ENCODE assay signal across 9 cellular contexts in genomic region chr4:15805583-15806517, GRCh38. TPM values are rescaled to one million over a fixed set of nuclear protein-coding genes. Genes with fewer than 3 reads are reported as not detected.
DNase-seq lines count a peak whose midpoint lies in the region; ATAC-seq and TF ChIP-seq lines count a peak whose summit lies in the region.
"Had no signal": no experiment of that assay in that cellular context is flagged by ENCODE, and none has a peak within 500 bp of the region (broad histone marks: within the 10 kb centered on the region; RNA-seq: fewer than 3 reads in every experiment).

No MANE protein-coding gene starts in this region.

- no peak overlapping the region for H4K91ac ChIP-seq in trophoblast cell (ENCODE audit: low read depth, low read length)

- H3K4me1 ChIP-seq in gastroesophageal sphincter (peaks cover 0 to 12% (median 4%) of the 10 kb centered on the region in 3 donors), trophoblast cell (ENCODE audit: control insufficient read depth in 1 of 2, insufficient read depth in 2 of 2, low read length in 2 of 2) (no peaks in the 10 kb centered on the region)

- H4K8ac ChIP-seq in trophoblast cell (ENCODE audit: low read depth, low read length): no peak overlapping the region

- no peak for TF ChIP-seq POLR2A in gastroesophageal sphincter (IDR thresholded peaks at IDR 0.05)

- no peak overlapping the region for H2BK5ac ChIP-seq in trophoblast cell (ENCODE audit: low read depth, low read length, poor library complexity)

- H3K9me3 ChIP-seq in gastroesophageal sphincter (peaks cover 0 to 10% (median 0%) of the 10 kb centered on the region in 3 donors), trophoblast cell (ENCODE audit: insufficient read depth, low read depth, low read length) (no peaks in the 10 kb centered on the region)

- no peak for TF ChIP-seq EP300 in gastroesophageal sphincter (IDR thresholded peaks at IDR 0.05)

- no peak overlapping the region for H3K9ac ChIP-seq in trophoblast cell (ENCODE audit: low read length)

- H3K27ac ChIP-seq in gastroesophageal sphincter (no peak overlapping the region), trophoblast cell (ENCODE audit: low read depth, low read length) (no peak overlapping the region)

- H3K27me3 ChIP-seq in gastroesophageal sphincter: no peaks in the 10 kb centered on the region
- H3K27me3 ChIP-seq in trophoblast cell (ENCODE audit: insufficient read depth, low read length): no peaks in the 10 kb centered on the region

- no peak overlapping the region for H2AK5ac ChIP-seq in trophoblast cell (ENCODE audit: low read length)

- H3K27ac Mint-ChIP-seq in activated CD8-positive, alpha-beta T cell treated with anti-CD3 and anti-CD28 coated beads, Interleukin-2, amount 10 ng/mL, durations not matched to agents 7 days and 5 days: peak overlapping the region; percentile 21
- H3K27ac Mint-ChIP-seq: stimulated activated naive CD8-positive, alpha-beta T cell treated with anti-CD3 and anti-CD28 coated beads, Interleukin-15, Interleukin-2, amounts not matched to agents 100 ng/mL and 50 ng/mL, for 24 hours had no signal

- peak; percentile 31 for ATAC-seq in GM18867 (IDR thresholded peaks at IDR 0.05; ENCODE audit: unreplicated experiment)
- peak; percentile 37 for ATAC-seq in HG03280 (IDR thresholded peaks at IDR 0.05; ENCODE audit: unreplicated experiment)
- ATAC-seq in activated CD8-positive, alpha-beta T cell treated with anti-CD3 and anti-CD28 coated beads, Interleukin-2, amount 10 ng/mL, durations not matched to agents 7 days and 5 days: peak; percentile 64
- ATAC-seq in gastroesophageal sphincter: peak; percentile 53
- no peak for ATAC-seq in omental fat pad (ENCODE audit: low FRiP score)

- 30 to 50% methylated on average over 2 to 5 of the region's 5 CpGs for WGBS in gastroesophageal sphincter (ENCODE audit: low coverage in 1 of 2), 2 donors
- WGBS in trophoblast cell (ENCODE audit: extremely low coverage, insufficient coverage, insufficient read length): no CpG with 5 or more reads among the region's 5 CpGs

- H3K23ac ChIP-seq in trophoblast cell (ENCODE audit: low read length): no peak overlapping the region

- no peak overlapping the region for H3K4ac ChIP-seq in trophoblast cell (ENCODE audit: low read depth, low read length)

- no peak overlapping the region for H4K12ac ChIP-seq in trophoblast cell (ENCODE audit: low read depth, low read length)

- no peaks in the 10 kb centered on the region for H3K27me3 Mint-ChIP-seq in activated CD8-positive, alpha-beta T cell treated with anti-CD3 and anti-CD28 coated beads, Interleukin-2, amount 10 ng/mL, durations not matched to agents 7 days and 5 days (ENCODE audit: low read depth)
- H3K27me3 Mint-ChIP-seq: stimulated activated naive CD8-positive, alpha-beta T cell treated with anti-CD3 and anti-CD28 coated beads, Interleukin-15, Interleukin-2, amounts not matched to agents 100 ng/mL and 50 ng/mL, for 24 hours had no signal

- H3K79me2 ChIP-seq in trophoblast cell (ENCODE audit: control insufficient read depth, insufficient read depth, low read length, poor library complexity): no peaks in the 10 kb centered on the region

- no peaks in the 10 kb centered on the region for H3K9me3 Mint-ChIP-seq in activated CD8-positive, alpha-beta T cell treated with anti-CD3 and anti-CD28 coated beads, Interleukin-2, amount 10 ng/mL, durations not matched to agents 7 days and 5 days (ENCODE audit: insufficient read depth)
- H3K9me3 Mint-ChIP-seq: stimulated activated naive CD8-positive, alpha-beta T cell treated with anti-CD3 and anti-CD28 coated beads, Interleukin-15, Interleukin-2, amounts not matched to agents 100 ng/mL and 50 ng/mL, for 24 hours had no signal

- no peak overlapping the region for H2BK120ac ChIP-seq in trophoblast cell (ENCODE audit: insufficient read depth, low read length, poor library complexity)

- no peak overlapping the region for H2AFZ ChIP-seq in trophoblast cell (ENCODE audit: insufficient read depth, low read length, poor library complexity)

- CTCF ChIA-PET in activated CD8-positive, alpha-beta T cell treated with anti-CD3 and anti-CD28 coated beads, Interleukin-2, amount 10 ng/mL, durations not matched to agents 7 days and 5 days (lab: Charles Lee): interaction anchor here (0.6 to 5.1 kb wide), 46 partner anchors 11 to 412 kb away, joined by 3 to 35 read pairs (median 4); partner anchors contain the start of genes BST1, CC2D2A and CD38

- H3K4me2 ChIP-seq in trophoblast cell (ENCODE audit: low read length): no peak overlapping the region

- H3K18ac ChIP-seq in trophoblast cell (ENCODE audit: low read length): no peak overlapping the region

- no peaks in the 10 kb centered on the region for H3K36me3 ChIP-seq in gastroesophageal sphincter
- no peaks in the 10 kb centered on the region for H3K36me3 ChIP-seq in trophoblast cell (ENCODE audit: control insufficient read depth in 1 of 2, insufficient read depth in 2 of 2, low read length in 2 of 2)

- POLR2A ChIA-PET in activated CD8-positive, alpha-beta T cell treated with anti-CD3 and anti-CD28 coated beads, Interleukin-2, amount 10 ng/mL, durations not matched to agents 7 days and 5 days (lab: Charles Lee): interaction anchor here (0.9 kb wide), 1 partner anchor 18 kb away, joined by 3 read pairs; no protein-coding TSS in a partner anchor

- H3K4me1 Mint-ChIP-seq in activated CD8-positive, alpha-beta T cell treated with anti-CD3 and anti-CD28 coated beads, Interleukin-2, amount 10 ng/mL, durations not matched to agents 7 days and 5 days (ENCODE audit: low read depth): peaks cover 65% of the 10 kb centered on the region

- TF ChIP-seq CTCF in gastroesophageal sphincter (IDR thresholded peaks at IDR 0.05) (peak; percentile 59 to 80 (median 72)), omental fat pad (IDR thresholded peaks at IDR 0.05) (no peak)

- DNase-seq in CMK (ENCODE audit: low read depth): peak; percentile 8
- peak; percentile 25 to 60 for DNase-seq in NCI-H526 (lab: John Stamatoyannopoulos, UW)
- peak; percentile 63 for DNase-seq in activated CD8-positive, alpha-beta T cell treated with anti-CD3 and anti-CD28 coated beads, Interleukin-2, amount 10 ng/mL, durations not matched to agents 7 days and 5 days
- peak; percentile 56 to 90 for DNase-seq in trophoblast cell
- DNase-seq in omental fat pad (ENCODE audit: low spot score): no peak

- H3K79me1 ChIP-seq in trophoblast cell (ENCODE audit: low read length): no peaks in the 10 kb centered on the region

- no peak overlapping the region for H3K4me3 ChIP-seq in gastroesophageal sphincter
- no peak overlapping the region for H3K4me3 ChIP-seq in trophoblast cell (ENCODE audit: low read depth, low read length)

- H3K14ac ChIP-seq in trophoblast cell (ENCODE audit: low read length): no peak overlapping the region

- no peak overlapping the region for H2BK12ac ChIP-seq in trophoblast cell (ENCODE audit: low read length)

- H3K36me3 Mint-ChIP-seq in activated CD8-positive, alpha-beta T cell treated with anti-CD3 and anti-CD28 coated beads, Interleukin-2, amount 10 ng/mL, durations not matched to agents 7 days and 5 days (ENCODE audit: low read depth): peaks cover 45% of the 10 kb centered on the region

- H3K4me3 Mint-ChIP-seq in activated CD8-positive, alpha-beta T cell treated with anti-CD3 and anti-CD28 coated beads, Interleukin-2, amount 10 ng/mL, durations not matched to agents 7 days and 5 days: no peak overlapping the region
- H3K4me3 Mint-ChIP-seq: stimulated activated naive CD8-positive, alpha-beta T cell treated with anti-CD3 and anti-CD28 coated beads, Interleukin-15, Interleukin-2, amounts not matched to agents 100 ng/mL and 50 ng/mL, for 24 hours had no signal

RNA-seq across cellular contexts. Expression of gene CD38, which starts 27.7 kb away (rescaled TPM):
- total RNA-seq in activated CD8-positive, alpha-beta T cell treated with anti-CD3 and anti-CD28 coated beads, Interleukin-2, amount 10 ng/mL, durations not matched to agents 7 days and 5 days: 10 to 100 TPM; 88.8 to 93.4 TPM
- total RNA-seq in gastroesophageal sphincter (1 to 10 TPM; 1.0 to 5.8 (median 2.4) TPM), omental fat pad (10 to 100 TPM in 1 of 4 donors, 1 to 10 TPM in 3; 7.3 to 13.9 (median 9.2) TPM)
- polyA plus RNA-seq in trophoblast cell (2013): 0.01 and 0.03 TPM in 2 replicates

Comparison
In these comparisons a context has a peak if more than half of its experiments do, and no peak if none do; other contexts are left out.
1. CTCF ChIP-seq: peak in gastroesophageal sphincter (4 of 4); none in omental fat pad (0 of 3).
2. RNA of gene CD38, which starts 27.7 kb away (total RNA-seq): 88.8 to 93.4 TPM in activated CD8-positive, alpha-beta T cell treated with anti-CD3 and anti-CD28 coated beads, Interleukin-2, amount 10 ng/mL, durations not matched to agents 7 days and 5 days; 7.3 to 13.9 TPM in omental fat pad and 1.0 to 5.8 TPM in gastroesophageal sphincter; every median in the first group is over 4 times any median in the second.